21 cellular contexts compared by ENCODE assay signal in genomic region chr10:62639139-62639538, GRCh38.
"Had no signal": no experiment of that assay in that cellular context is flagged by ENCODE, and none has a peak within 500 bp of the region (broad histone marks: within the 10 kb centered on the region; RNA-seq: fewer than 3 reads in every experiment).

No MANE protein-coding gene starts in this region.

- H3K27me3 ChIP-seq: esophagus muscularis mucosa, gastrocnemius medialis, sigmoid colon, upper lobe of left lung had no signal

- H3K27me3 Mint-ChIP-seq: activated naive CD8-positive, alpha-beta T cell treated with anti-CD3 and anti-CD28 coated beads, Interleukin-2, amount 50 U/mL, for 24 hours had no signal

- H3K36me3 Mint-ChIP-seq: mesothelial cell of epicardium, natural killer cell had no signal

- H3K27ac ChIP-seq: esophagus muscularis mucosa, WERI-Rb-1 had no signal

- H3K9me3 ChIP-seq: esophagus muscularis mucosa, gastrocnemius medialis, left ventricle myocardium inferior, sigmoid colon, upper lobe of left lung had no signal

- H3K4me3 Mint-ChIP-seq: activated naive CD8-positive, alpha-beta T cell treated with anti-CD3 and anti-CD28 coated beads, Interleukin-2, amount 50 U/mL, for 24 hours; mesothelial cell of epicardium had no signal

- DNase-seq: activated CD4-positive, alpha-beta T cell treated with anti-CD3 and anti-CD28 coated beads for 1 hour; activated naive CD4-positive, alpha-beta T cell treated with Interleukin-2 at 50 U/mL for 16 hours; activated naive CD8-positive, alpha-beta T cell treated with anti-CD3 and anti-CD28 coated beads, Interleukin-2, amount 50 U/mL, for 24 hours; activated T-cell treated with anti-CD3 and anti-CD28 coated beads, Interleukin-2, amount 50 U/mL, for 48 hours; cerebellar nuclear complex; gastrocnemius medialis; hypothalamus; left ventricle myocardium inferior; mammary epithelial cell; natural killer cell; retina; sigmoid colon; stimulated activated CD4-positive, alpha-beta T cell treated with anti-CD3 and anti-CD28 coated beads, Interleukin-2, amount 100 ng/mL, for 48 hours; stimulated activated CD8-positive, alpha-beta memory T cell treated with anti-CD3 and anti-CD28 coated beads, Interleukin-4, amount 100 ng/mL, for 48 hours; stimulated activated naive CD4-positive, alpha-beta T cell; upper lobe of left lung; WERI-Rb-1 had no signal

- H3K4me1 Mint-ChIP-seq: mesothelial cell of epicardium had no signal

- H3K36me3 ChIP-seq: esophagus muscularis mucosa, gastrocnemius medialis, left ventricle myocardium inferior, sigmoid colon, upper lobe of left lung, WERI-Rb-1 had no signal

- H3K9me3 Mint-ChIP-seq: activated naive CD8-positive, alpha-beta T cell treated with anti-CD3 and anti-CD28 coated beads, Interleukin-2, amount 50 U/mL, for 24 hours; mesothelial cell of epicardium; natural killer cell had no signal

- ATAC-seq: activated naive CD8-positive, alpha-beta T cell treated with anti-CD3 and anti-CD28 coated beads, Interleukin-2, amount 50 U/mL, for 24 hours; gastrocnemius medialis; natural killer cell had no signal

- H3K4me1 ChIP-seq: gastrocnemius medialis, sigmoid colon had no signal

- H3K4me3 ChIP-seq: coronary artery, esophagus muscularis mucosa, gastrocnemius medialis, left ventricle myocardium inferior, sigmoid colon, upper lobe of left lung had no signal

- H3K27ac Mint-ChIP-seq: activated naive CD8-positive, alpha-beta T cell treated with anti-CD3 and anti-CD28 coated beads, Interleukin-2, amount 50 U/mL, for 24 hours; mesothelial cell of epicardium; natural killer cell; progenitor cell of endocrine pancreas had no signal
